Comparison of ENCODE assay signal across 9 cellular contexts in genomic region chr9:114108016-114108833, GRCh38. TPM values are rescaled to one million over a fixed set of nuclear protein-coding genes. Genes with fewer than 3 reads are reported as not detected.
DNase-seq lines count a peak whose midpoint lies in the region; ATAC-seq, FAIRE-seq and TF ChIP-seq lines count a peak whose summit lies in the region.
"Had no signal": no experiment of that assay in that cellular context is flagged by ENCODE, and none has a peak within 500 bp of the region (broad histone marks: within the 10 kb centered on the region; RNA-seq: fewer than 3 reads in every experiment).

No MANE protein-coding gene starts in this region.

- peak overlapping the region; percentile 84; the same call in 1 of the 2 replicates for H2BK12ac ChIP-seq in H1 (ENCODE audit: low read depth, low read length)

- POLR2A ChIA-PET in H1 (lab: Charles Lee; ENCODE audit: partially characterized antibody): interaction anchor here (0.8 to 2.4 kb wide), 10 partner anchors 9 to 241 kb away, joined by 3 to 8 read pairs (median 4); partner anchors contain the start of genes COL27A1 and KIF12

- H2BK5ac ChIP-seq in H1 (ENCODE audit: low read depth, low read length): peak overlapping the region; percentile 44; the same call in 1 of the 2 replicates

- peak overlapping the region; percentile 10 for H3K4ac ChIP-seq in H1 (replicated peaks; ENCODE audit: insufficient read length, low read depth, low read length)

- H3K4me1 ChIP-seq in H1 (replicated peaks in 1 of 4; ENCODE audit: control insufficient read depth in 3 of 4, insufficient read depth in 4 of 4, low read length in 3 of 4): peaks cover 0 to 9% (median 7%) of the 10 kb centered on the region in 4 experiments; a peak in 6 of 7 replicates

- H3K4me3 ChIP-seq in HFF-Myc (replicated peaks; ENCODE audit: low read depth, low read length): no peak overlapping the region
- H3K4me3 ChIP-seq in H1 (ENCODE audit: extremely low read depth in 1 of 4, insufficient read depth in 2 of 4, low read depth in 3 of 4, low read length in 4 of 4): no peak overlapping the region

- CTCF ChIA-PET in H1 (lab: Charles Lee; ENCODE audit: partially characterized antibody): interaction anchor here (0.5 to 17.7 kb wide), 70 partner anchors 9 to 1351 kb away, joined by 3 to 206 read pairs (median 4); partner anchors contain the start of genes AMBP, COL27A1 and KIF12

- H2BK15ac ChIP-seq in H1 (ENCODE audit: low read length): no peak overlapping the region; the same call in 1 of the 2 replicates

- WGBS in H1 (ENCODE audit: extremely low coverage in 1 of 2, insufficient coverage in 1 of 2, insufficient read length in 1 of 2, insufficient replicate concordance in 2 of 2, low coverage in 1 of 2, low lambda C conversion rate in 2 of 2, missing lambda C conversion rate in 1 of 2), 2 experiments: 32% methylated on average over 26 of the region's 28 CpGs; no CpG with 5 or more reads in 1 of the 2 experiments

- no peak overlapping the region for H3K56ac ChIP-seq in H1 (replicated peaks; ENCODE audit: insufficient read length, low read depth, low read length)

- H2AK5ac ChIP-seq in H1 (ENCODE audit: low read depth, low read length): no peak overlapping the region

- H3K36me3 ChIP-seq in H1 (ENCODE audit: control insufficient read depth in 2 of 4, insufficient read depth in 4 of 4, low read length in 3 of 4): no peaks in the 10 kb centered on the region

- H3K79me2 ChIP-seq in H1 (ENCODE audit: control insufficient read depth in 1 of 2, insufficient read depth in 2 of 2, low read length in 2 of 2): no peaks in the 10 kb centered on the region

- H4K5ac ChIP-seq in H1 (ENCODE audit: insufficient read length, low read depth, low read length): no peak overlapping the region

- H3K27ac ChIP-seq in H1 (ENCODE audit: low read depth, low read length): no peak overlapping the region

- TF ChIP-seq CTCF in HFF-Myc (IDR thresholded peaks at IDR 0.05; ENCODE audit: low read depth, low read length, missing control alignments): peak; percentile 100
- TF ChIP-seq CTCF in H1 (IDR thresholded peaks at IDR 0.05; ENCODE audit: control extremely low read depth in 1 of 3, insufficient read depth in 1 of 3, low read depth in 1 of 3, low read length in 3 of 3): peak; percentile 98 to 99 (median 98)

- no peak for TF ChIP-seq EP300 in H1 (IDR thresholded peaks at IDR 0.05; ENCODE audit: borderline replicate concordance in 1 of 2, low read depth in 2 of 2, low read length in 2 of 2)

- DNase-seq in DMS153 (lab: John Stamatoyannopoulos, UW) (peak; percentile 54), HFF-Myc (ENCODE audit: extremely low read depth, low read depth) (peak; percentile 31), NCI-H345 treated with DMSO at 0.1 percent for 48 hours (lab: John Stamatoyannopoulos, UW; ENCODE audit: unreplicated experiment) (peak; percentile 46), H1 (ENCODE audit: low read depth in 1 of 2, low spot score in 2 of 2) (peak; percentile 80 to 93), lung microvascular endothelial cell (ENCODE audit: low read depth in 2 of 2) (peak; percentile 82 to 83)
- peak; percentile 33 for DNase-seq in activated CD4-positive, alpha-beta T cell treated with anti-CD3 and anti-CD28 coated beads, Interleukin-2, amount 50 U/mL, for 1 hour
- peak; percentile 19 for DNase-seq in stimulated activated CD8-positive, alpha-beta memory T cell treated with anti-CD3 and anti-CD28 coated beads, Interleukin-15, amount 100 ng/mL, for 1 hour (ENCODE audit: low read depth)

- TF ChIP-seq POLR2A in H1 (IDR thresholded peaks at IDR 0.05; ENCODE audit: control extremely low read depth in 1 of 2, low read depth in 2 of 2, low read length in 2 of 2): no peak

- H3K27me3 ChIP-seq in H1 (replicated peaks in 1 of 4; ENCODE audit: control insufficient read depth in 3 of 4, extremely low read depth in 1 of 4, insufficient read depth in 3 of 4, low read length in 3 of 4): peaks cover 0 to 15% (median 4%) of the 10 kb centered on the region in 4 experiments; a peak in 3 of 7 replicates

- H3K14ac ChIP-seq in H1 (ENCODE audit: insufficient read length): no peak overlapping the region

- H3K4me2 ChIP-seq in H1 (ENCODE audit: insufficient read depth in 1 of 2, low read depth in 2 of 2, low read length in 2 of 2): no peak overlapping the region; a peak in 1 of 4 replicates

- no peak overlapping the region for H3K23ac ChIP-seq in H1 (ENCODE audit: insufficient read length)

- peak overlapping the region; percentile 19; the same call in 1 of the 2 replicates for H4K8ac ChIP-seq in H1 (ENCODE audit: extremely low read depth, insufficient read depth, low read length)

- H2AFZ ChIP-seq in H1 (ENCODE audit: low read length): peak overlapping the region; percentile 86

- peak overlapping the region; percentile 24; the same call in 1 of the 2 replicates for H3K18ac ChIP-seq in H1 (ENCODE audit: extremely low read depth, low read length)

- H2BK120ac ChIP-seq in H1 (replicated peaks; ENCODE audit: low read depth, low read length): no peak overlapping the region

- peak; percentile 99 for TF ChIP-seq RAD21 in H1 (IDR thresholded peaks at IDR 0.05 in 1 of 2, conservative IDR thresholded peaks at IDR 0.05 in 1 of 2; ENCODE audit: low read depth in 2 of 2, low read length in 2 of 2)

- no peak for ATAC-seq in GM21360 (IDR thresholded peaks at IDR 0.05; ENCODE audit: unreplicated experiment)

- H3K23me2 ChIP-seq in H1 (ENCODE audit: low read depth, low read length): no peaks in the 10 kb centered on the region; the same call in 1 of the 2 replicates

- FAIRE-seq in H1 (lab: Jason Lieb, UNC): peak; percentile 94
- FAIRE-seq: TTC549 had no signal

- no peaks in the 10 kb centered on the region for H3K79me1 ChIP-seq in H1 (ENCODE audit: low read depth, low read length)

- peak overlapping the region; percentile 31 for H4K91ac ChIP-seq in H1 (replicated peaks; ENCODE audit: insufficient read length, low read length)

- H3K9me3 ChIP-seq in H1 (ENCODE audit: insufficient read depth in 2 of 2, low read depth in 1 of 2, low read length in 1 of 2): no peaks in the 10 kb centered on the region

- H2BK20ac ChIP-seq in H1 (ENCODE audit: low read length): peak overlapping the region; percentile 86; the same call in 1 of the 2 replicates

- no peak overlapping the region for H3K9ac ChIP-seq in H1 (replicated peaks in 1 of 4; ENCODE audit: extremely low read depth in 1 of 4, low read depth in 3 of 4, low read length in 3 of 4)

- no peaks in the 10 kb centered on the region for H4K20me1 ChIP-seq in H1 (replicated peaks in 1 of 2; ENCODE audit: control insufficient read depth in 1 of 2, insufficient read depth in 2 of 2, low read length in 2 of 2)

TF ChIP-seq in H1, 55 proteins besides CTCF, POLR2A, EP300 and RAD21 (continues in another document):
- TF ChIP-seq GABPA (IDR thresholded peaks at IDR 0.05; ENCODE audit: borderline replicate concordance, insufficient read depth, low read length) (peak; percentile 49; the same call in 1 of the 2 replicates), ASH2L (IDR thresholded peaks at IDR 0.05; ENCODE audit: low read length) (peak; percentile 29), MAX (IDR thresholded peaks at IDR 0.05) (peak; percentile 62), CHD1 (IDR thresholded peaks at IDR 0.05; ENCODE audit: low read depth, low read length) (no peak), BRCA1 (IDR thresholded peaks at IDR 0.05; ENCODE audit: low read depth, low read length) (no peak), POU5F1 (IDR thresholded peaks at IDR 0.05; ENCODE audit: low read depth, low read length) (no peak), SRF (IDR thresholded peaks at IDR 0.05; ENCODE audit: low read depth, low read length) (no peak), JUN (IDR thresholded peaks at IDR 0.05; ENCODE audit: low read depth, low read length) (no peak), BCL11A (IDR thresholded peaks at IDR 0.05; ENCODE audit: low read depth in 2 of 2, low read length in 2 of 2) (no peak), SP2 (IDR thresholded peaks at IDR 0.05; ENCODE audit: low read length) (no peak), CBX8 (IDR thresholded peaks at IDR 0.05; ENCODE audit: borderline replicate concordance, low read depth, low read length) (no peak)

RNA-seq across cellular contexts. Expression of gene KIF12, which starts 9.1 kb away (rescaled TPM):
- 3.4 and 3.9 TPM in 2 replicates for total RNA-seq in H1 (2021; fragmentation: NEBNext Ultra II Directional; extraction: Animal tissue kit (Norgen Biotek cat#: 25700))
- 2.9 and 5.2 TPM in 2 replicates for polyA plus RNA-seq in H1 (2011; rRNA removed)
- polyA plus RNA-seq in H1 (2011; cell fraction: cytosol; rRNA removed): 3.7 TPM
- 33.3 TPM for polyA plus RNA-seq in H1 (2011; cell fraction: nucleus; rRNA removed)
- 2.9 to 3.5 TPM (median 3.4 TPM) in 4 replicates for polyA plus RNA-seq in H1 (2012, experiment 1 of 2)
- 2.0 TPM for polyA plus RNA-seq in H1 (2012, experiment 2 of 2)
- polyA plus RNA-seq in H1 (2013, experiment 1 of 2): 2.1 TPM
- polyA plus RNA-seq in H1 (2013, experiment 2 of 2): 1.1 TPM
- polyA minus RNA-seq in H1 (2011; rRNA and poly(A)+ RNA removed): 3.6 and 4.0 TPM in 2 replicates
- polyA minus RNA-seq in H1 (2011; cell fraction: cytosol; rRNA and poly(A)+ RNA removed): 1.9 TPM
- 3.6 TPM for polyA minus RNA-seq in H1 (2011; cell fraction: nucleus; rRNA and poly(A)+ RNA removed)
- not detected in 2 replicates for total RNA-seq in lung microvascular endothelial cell

RNA-seq across cellular contexts. Expression of gene AMBP, which starts 30.1 kb away (rescaled TPM):
- total RNA-seq in H1 (2021; fragmentation: NEBNext Ultra II Directional; extraction: Animal tissue kit (Norgen Biotek cat#: 25700)): 3.0 and 3.1 TPM in 2 replicates
- 4.0 and 4.9 TPM in 2 replicates for polyA plus RNA-seq in H1 (2011; rRNA removed)
- 6.0 TPM for polyA plus RNA-seq in H1 (2011; cell fraction: cytosol; rRNA removed)
- 6.0 TPM for polyA plus RNA-seq in H1 (2011; cell fraction: nucleus; rRNA removed)
- polyA plus RNA-seq in H1 (2012, experiment 1 of 2): 3.3 to 5.6 TPM (median 4.6 TPM) in 4 replicates
- polyA plus RNA-seq in H1 (2012, experiment 2 of 2): 5.3 TPM
- 6.0 TPM for polyA plus RNA-seq in H1 (2013, experiment 1 of 2)
- 6.6 TPM for polyA plus RNA-seq in H1 (2013, experiment 2 of 2)
- polyA minus RNA-seq in H1 (2011; rRNA and poly(A)+ RNA removed): 1.9 and 3.4 TPM in 2 replicates
- polyA minus RNA-seq in H1 (2011; cell fraction: cytosol; rRNA and poly(A)+ RNA removed): 2.7 TPM
- 2.3 TPM for polyA minus RNA-seq in H1 (2011; cell fraction: nucleus; rRNA and poly(A)+ RNA removed)
- not detected in 2 replicates for total RNA-seq in lung microvascular endothelial cell

RNA-seq across cellular contexts. Expression of gene COL27A1, which starts 47.1 kb away (rescaled TPM):
- total RNA-seq in H1 (2021; fragmentation: NEBNext Ultra II Directional; extraction: Animal tissue kit (Norgen Biotek cat#: 25700)): 22.5 and 22.8 TPM in 2 replicates
- 15.1 and 26.0 TPM in 2 replicates for polyA plus RNA-seq in H1 (2011; rRNA removed)
- 17.3 TPM for polyA plus RNA-seq in H1 (2011; cell fraction: cytosol; rRNA removed)
- 250 TPM for polyA plus RNA-seq in H1 (2011; cell fraction: nucleus; rRNA removed)
- 15.6 to 20.3 TPM (median 17.3 TPM) in 4 replicates for polyA plus RNA-seq in H1 (2012, experiment 1 of 2)
- 4.8 TPM for polyA plus RNA-seq in H1 (2012, experiment 2 of 2)
- 17.7 TPM for polyA plus RNA-seq in H1 (2013, experiment 1 of 2)
- 15.1 TPM for polyA plus RNA-seq in H1 (2013, experiment 2 of 2)
- polyA minus RNA-seq in H1 (2011; rRNA and poly(A)+ RNA removed): 12.9 and 15.0 TPM in 2 replicates
- polyA minus RNA-seq in H1 (2011; cell fraction: cytosol; rRNA and poly(A)+ RNA removed): 7.2 TPM
- polyA minus RNA-seq in H1 (2011; cell fraction: nucleus; rRNA and poly(A)+ RNA removed): 55.6 TPM
- 0.40 and 1.1 TPM in 2 replicates for total RNA-seq in lung microvascular endothelial cell

Comparison
In these comparisons a context has a peak if more than half of its experiments do, and no peak if none do; other contexts are left out.
1. DNase-seq: peak in every context shown above with its lines; median percentile 86 in H1; 82 in lung microvascular endothelial cell; 54 in DMS153; 46 in NCI-H345 treated with DMSO at 0.1 percent for 48 hours; 33 in activated CD4-positive, alpha-beta T cell treated with anti-CD3 and anti-CD28 coated beads, Interleukin-2, amount 50 U/mL, for 1 hour; 31 in HFF-Myc; 19 in stimulated activated CD8-positive, alpha-beta memory T cell treated with anti-CD3 and anti-CD28 coated beads, Interleukin-15, amount 100 ng/mL, for 1 hour.
2. RNA of gene COL27A1, which starts 47.1 kb away (total RNA-seq): 22.5 to 22.8 TPM in H1; 0.40 to 1.1 TPM in lung microvascular endothelial cell; every median in the first group is over 10 times any median in the second.